ENCODE assay signal across 26 cellular contexts in the genomic region with DNA sequence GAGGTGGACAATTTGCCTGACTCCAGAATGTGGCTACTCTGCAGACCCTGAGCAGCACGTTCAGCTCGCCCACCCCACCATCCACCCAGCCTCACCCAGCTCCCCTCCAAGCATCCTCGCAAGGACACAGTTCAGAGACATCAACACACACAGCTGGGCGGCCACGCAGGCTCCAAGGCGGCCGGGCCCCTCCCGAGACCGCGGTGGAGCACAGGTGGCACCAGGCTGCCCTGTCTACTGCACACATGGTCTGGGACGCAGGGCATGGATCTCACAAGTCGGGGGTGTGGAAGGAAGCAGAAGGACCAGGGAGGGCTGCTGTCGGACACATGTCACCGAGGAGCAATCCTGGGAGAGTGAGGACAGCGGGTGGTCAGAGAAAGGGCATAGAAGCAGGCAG. TPM values are rescaled to one million over a fixed set of nuclear protein-coding genes. Genes with fewer than 3 reads are reported as not detected.
DNase-seq lines count a peak whose midpoint lies in the region; ATAC-seq, FAIRE-seq and TF ChIP-seq lines count a peak whose summit lies in the region.
"Had no signal": no experiment of that assay in that cellular context is flagged by ENCODE, and none has a peak within 500 bp of the region (broad histone marks: within the 10 kb centered on the region; RNA-seq: fewer than 3 reads in every experiment).

No MANE protein-coding gene starts in this region.

- CTCF ChIA-PET in PC-3 (lab: Charles Lee), result no interaction called here

- ATAC-seq in GM23338 (no peak), PC-3 (no peak)
- ATAC-seq: A549; CD8-positive, alpha-beta T cell had no signal

- H3K27ac ChIP-seq in BLaER1, result peak overlapping the region; percentile 31; the same call in 1 of the 2 replicates
- H3K27ac ChIP-seq in GM23338 (ENCODE audit: low read depth), result no peak overlapping the region
- H3K27ac ChIP-seq in PC-3 (ENCODE audit: low read length), result no peak overlapping the region
- H3K27ac ChIP-seq: A549, C4-2B had no signal

- H3K4me1 ChIP-seq in BLaER1 (peaks cover 67% of the 10 kb centered on the region), GM23338 (ENCODE audit: insufficient read depth) (no peaks in the 10 kb centered on the region), PC-3 (ENCODE audit: insufficient read depth, low read length) (no peaks in the 10 kb centered on the region)
- H3K4me1 ChIP-seq: A549, BE2C, Caco-2 had no signal

- H3K27ac Mint-ChIP-seq in GM23338 (peak overlapping the region; percentile 33; the same call in 1 of the 2 replicates), brain (peak overlapping the region in 3 of 5 experiments; percentile 33 to 68 (median 42)), nephron progenitor cell (peak overlapping the region; percentile 88)
- H3K27ac Mint-ChIP-seq: CD4-positive, CD25-positive, alpha-beta regulatory T cell; CD8-positive, alpha-beta T cell had no signal

- TF ChIP-seq CTCF in GM23338 (conservative IDR thresholded peaks at IDR 0.05; ENCODE audit: low read depth in 2 of 2) (no peak), brain (conservative IDR thresholded peaks at IDR 0.05) (no peak), nephron progenitor cell (IDR thresholded peaks at IDR 0.05) (no peak), PC-3 (conservative IDR thresholded peaks at IDR 0.05; ENCODE audit: low read depth, low read length) (no peak), D721Med (IDR thresholded peaks at IDR 0.05; ENCODE audit: insufficient read depth, missing control alignments) (no peak)

- H3K9me3 ChIP-seq in BLaER1 (no peaks in the 10 kb centered on the region), PC-3 (ENCODE audit: low read length) (no peaks in the 10 kb centered on the region)
- H3K9me3 ChIP-seq: A549, BE2C, Caco-2 had no signal

- H3K4me3 ChIP-seq in BLaER1 (no peak overlapping the region), GM23338 (no peak overlapping the region), PC-3 (ENCODE audit: low read length) (no peak overlapping the region)
- H3K4me3 ChIP-seq: A549 had no signal

- H3K36me3 Mint-ChIP-seq in GM23338 (ENCODE audit: low read depth), result peaks cover 44% of the 10 kb centered on the region
- H3K36me3 Mint-ChIP-seq in brain, result peaks cover 42% of the 10 kb centered on the region
- no peaks in the 10 kb centered on the region for H3K36me3 Mint-ChIP-seq in nephron progenitor cell (ENCODE audit: low read depth)
- H3K36me3 Mint-ChIP-seq: CD4-positive, CD25-positive, alpha-beta regulatory T cell; CD8-positive, alpha-beta T cell had no signal

- H3K36me3 ChIP-seq in BLaER1 (no peaks in the 10 kb centered on the region), GM23338 (ENCODE audit: insufficient read depth) (peaks cover 12% of the 10 kb centered on the region; the same call in 1 of the 2 replicates), PC-3 (ENCODE audit: low read depth, low read length) (no peaks in the 10 kb centered on the region)
- H3K36me3 ChIP-seq: BE2C had no signal

- H4K20me1 ChIP-seq in BLaER1 (0 out of 2 replicates have a peak, but pooled peaks cover 9% of the 10 kb centered on the region), GM23338 (replicated peaks; ENCODE audit: insufficient read depth) (no peaks in the 10 kb centered on the region), PC-3 (ENCODE audit: low read length) (no peaks in the 10 kb centered on the region)

- no peaks in the 10 kb centered on the region for H3K79me2 ChIP-seq in GM23338 (replicated peaks; ENCODE audit: insufficient read depth)
- no peaks in the 10 kb centered on the region for H3K79me2 ChIP-seq in PC-3 (ENCODE audit: low read length)

- H3K9me3 Mint-ChIP-seq in GM23338 (0 out of 3 replicates have a peak, but pooled peaks cover 4% of the 10 kb centered on the region), brain (no peaks in the 10 kb centered on the region), nephron progenitor cell (no peaks in the 10 kb centered on the region)
- H3K9me3 Mint-ChIP-seq: CD4-positive, CD25-positive, alpha-beta regulatory T cell; CD8-positive, alpha-beta T cell had no signal

- no peaks in the 10 kb centered on the region for H3K9me2 ChIP-seq in GM23338 (ENCODE audit: insufficient read depth)
- no peaks in the 10 kb centered on the region for H3K9me2 ChIP-seq in PC-3 (replicated peaks; ENCODE audit: low read length)

- H2AFZ ChIP-seq in GM23338 (no peak overlapping the region), PC-3 (ENCODE audit: low read length) (no peak overlapping the region)

- H3K9ac ChIP-seq in BLaER1, result no peak overlapping the region
- H3K9ac ChIP-seq in PC-3 (ENCODE audit: low read length), result no peak overlapping the region

- H3K4me1 Mint-ChIP-seq in GM23338 (no peaks in the 10 kb centered on the region; the same call in 2 of the 3 replicates), brain (peaks cover 4% of the 10 kb centered on the region), nephron progenitor cell (peaks cover 39% of the 10 kb centered on the region)
- H3K4me1 Mint-ChIP-seq: CD4-positive, CD25-positive, alpha-beta regulatory T cell had no signal

- H3K4me2 ChIP-seq in BLaER1 (peak overlapping the region; percentile 92), GM23338 (no peak overlapping the region), PC-3 (ENCODE audit: low read length) (no peak overlapping the region)
- H3K4me2 ChIP-seq: A549 had no signal

- no peaks in the 10 kb centered on the region for H3K27me3 ChIP-seq in BLaER1
- no peaks in the 10 kb centered on the region for H3K27me3 ChIP-seq in GM23338 (ENCODE audit: insufficient read depth)
- H3K27me3 ChIP-seq in PC-3 (ENCODE audit: low read length), result no peaks in the 10 kb centered on the region
- H3K27me3 ChIP-seq: BE2C had no signal

- FAIRE-seq in D721Med (lab: Jason Lieb, UNC), result no peak
- FAIRE-seq: A549, GM12891, GM18507, H54 had no signal

- H3K4me3 Mint-ChIP-seq in GM23338, result no peak overlapping the region
- H3K4me3 Mint-ChIP-seq in brain, result no peak overlapping the region
- H3K4me3 Mint-ChIP-seq in nephron progenitor cell, result no peak overlapping the region
- H3K4me3 Mint-ChIP-seq: CD4-positive, CD25-positive, alpha-beta regulatory T cell; CD8-positive, alpha-beta T cell had no signal

- POLR2A ChIA-PET in PC-3 (lab: Charles Lee; ENCODE audit: unreplicated experiment), result no interaction called here

- peaks cover 44% of the 10 kb centered on the region for H3K27me3 Mint-ChIP-seq in GM23338 (ENCODE audit: insufficient read depth, low read depth, poor library complexity)
- no peaks in the 10 kb centered on the region for H3K27me3 Mint-ChIP-seq in brain
- no peaks in the 10 kb centered on the region for H3K27me3 Mint-ChIP-seq in nephron progenitor cell (ENCODE audit: low read depth, poor library complexity)
- H3K27me3 Mint-ChIP-seq: CD4-positive, CD25-positive, alpha-beta regulatory T cell had no signal

- no TSS peak for BruUV-seq in PC-3 (replicated peaks; lab: Mats Ljungman, UMichigan)

- DNase-seq in GM23338 (ENCODE audit: low spot score), result no peak
- no peak for DNase-seq in nephron progenitor cell
- DNase-seq in PC-3, result no peak
- no peak for DNase-seq in HUDEP-2 (lab: John Stamatoyannopoulos, UW; ENCODE audit: unreplicated experiment in 76 of 76)
- DNase-seq in NCI-H226, result no peak
- DNase-seq in D721Med (ENCODE audit: insufficient read length, low spot score), result no peak
- DNase-seq: 8988T; ACHN; AML-193; BE2C; Caco-2; CD4-positive, CD25-positive, alpha-beta regulatory T cell; CD8-positive, alpha-beta T cell; DMS 273 treated with DMSO at 0.1 percent for 48 hours; DMS79; EL; GDM1; GOT3; HCEC 1CT had no signal

- H3F3A ChIP-seq in GM23338 (replicated peaks; ENCODE audit: low read depth) (no peaks in the 10 kb centered on the region), PC-3 (ENCODE audit: low read length, unreplicated experiment) (no peaks in the 10 kb centered on the region)

- intact Hi-C loops in PC-3 (cut with micrococcal nuclease), result no loop called here

TF ChIP-seq in GM23338, 12 proteins besides CTCF, POLR2A, EP300 and RAD21:
- TF ChIP-seq, protein P1, sequence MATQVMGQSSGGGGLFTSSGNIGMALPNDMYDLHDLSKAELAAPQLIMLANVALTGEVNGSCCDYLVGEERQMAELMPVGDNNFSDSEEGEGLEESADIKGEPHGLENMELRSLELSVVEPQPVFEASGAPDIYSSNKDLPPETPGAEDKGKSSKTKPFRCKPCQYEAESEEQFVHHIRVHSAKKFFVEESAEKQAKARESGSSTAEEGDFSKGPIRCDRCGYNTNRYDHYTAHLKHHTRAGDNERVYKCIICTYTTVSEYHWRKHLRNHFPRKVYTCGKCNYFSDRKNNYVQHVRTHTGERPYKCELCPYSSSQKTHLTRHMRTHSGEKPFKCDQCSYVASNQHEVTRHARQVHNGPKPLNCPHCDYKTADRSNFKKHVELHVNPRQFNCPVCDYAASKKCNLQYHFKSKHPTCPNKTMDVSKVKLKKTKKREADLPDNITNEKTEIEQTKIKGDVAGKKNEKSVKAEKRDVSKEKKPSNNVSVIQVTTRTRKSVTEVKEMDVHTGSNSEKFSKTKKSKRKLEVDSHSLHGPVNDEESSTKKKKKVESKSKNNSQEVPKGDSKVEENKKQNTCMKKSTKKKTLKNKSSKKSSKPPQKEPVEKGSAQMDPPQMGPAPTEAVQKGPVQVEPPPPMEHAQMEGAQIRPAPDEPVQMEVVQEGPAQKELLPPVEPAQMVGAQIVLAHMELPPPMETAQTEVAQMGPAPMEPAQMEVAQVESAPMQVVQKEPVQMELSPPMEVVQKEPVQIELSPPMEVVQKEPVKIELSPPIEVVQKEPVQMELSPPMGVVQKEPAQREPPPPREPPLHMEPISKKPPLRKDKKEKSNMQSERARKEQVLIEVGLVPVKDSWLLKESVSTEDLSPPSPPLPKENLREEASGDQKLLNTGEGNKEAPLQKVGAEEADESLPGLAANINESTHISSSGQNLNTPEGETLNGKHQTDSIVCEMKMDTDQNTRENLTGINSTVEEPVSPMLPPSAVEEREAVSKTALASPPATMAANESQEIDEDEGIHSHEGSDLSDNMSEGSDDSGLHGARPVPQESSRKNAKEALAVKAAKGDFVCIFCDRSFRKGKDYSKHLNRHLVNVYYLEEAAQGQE (IDR thresholded peaks at IDR 0.05; ENCODE audit: unreplicated experiment), result no peak

RNA-seq across cellular contexts. Expression of a gene that starts 36.2 kb away (rescaled TPM):
- total RNA-seq in GM23338 (2014; rRNA removed; shearing (Covaris generic)), result not detected in 2 replicates
- not detected in 2 replicates for polyA plus RNA-seq in GM23338 (2016; fragmentation: Nextera tagmentation; extraction: Ambion mirVana)
- not detected for polyA plus RNA-seq in brain (ENCODE audit: insufficient read depth, low read depth, low replicate concordance)
- not detected in 2 replicates for total RNA-seq in PC-3 (2014; rRNA removed)
- total RNA-seq: Caco-2; CD4-positive, CD25-positive, alpha-beta regulatory T cell; CD8-positive, alpha-beta T cell had no signal
- polyA plus RNA-seq: A549; CD4-positive, CD25-positive, alpha-beta regulatory T cell had no signal

RNA-seq across cellular contexts. Expression of a gene that starts 45.2 kb away (rescaled TPM):
- total RNA-seq in GM23338 (2014; rRNA removed; shearing (Covaris generic)), result not detected in 2 replicates
- not detected in 2 replicates for polyA plus RNA-seq in GM23338 (2016; fragmentation: Nextera tagmentation; extraction: Ambion mirVana)
- polyA plus RNA-seq in brain (ENCODE audit: insufficient read depth, low read depth, low replicate concordance), result 0.19 TPM
- not detected in 2 replicates for total RNA-seq in PC-3 (2014; rRNA removed)
- total RNA-seq: Caco-2; CD4-positive, CD25-positive, alpha-beta regulatory T cell; CD8-positive, alpha-beta T cell had no signal
- polyA plus RNA-seq: A549; CD4-positive, CD25-positive, alpha-beta regulatory T cell had no signal

Comparison
In these comparisons a context has a peak if more than half of its experiments do, and no peak if none do; other contexts are left out.
1. H3K27ac Mint-ChIP-seq: peak in every context shown above with its lines; median percentile 88 in nephron progenitor cell; 42 in brain; 33 in GM23338.